1 cellular context compared by ENCODE assay signal in genomic region chr17:46865100-46865499, GRCh38.
TF ChIP-seq lines count a peak whose summit lies in the region.

No MANE protein-coding gene starts in this region.

TF ChIP-seq in SK-N-SH, 30 proteins besides CTCF, POLR2A, EP300 and RAD21:
- no peak for TF ChIP-seq IRF3 (IDR thresholded peaks at IDR 0.05; ENCODE audit: low read depth, low read length)
- TF ChIP-seq GABPA (IDR thresholded peaks at IDR 0.05; ENCODE audit: low read depth) = no peak
- no peak for TF ChIP-seq MAX (IDR thresholded peaks at IDR 0.05; ENCODE audit: low read depth)
- TF ChIP-seq NRF1 (IDR thresholded peaks at IDR 0.05; ENCODE audit: low read depth, low read length) = no peak
- no peak for TF ChIP-seq TCF12 (IDR thresholded peaks at IDR 0.05)
- TF ChIP-seq TEAD4 (IDR thresholded peaks at IDR 0.05; ENCODE audit: borderline replicate concordance, insufficient read depth) = no peak
- TF ChIP-seq FOSL2 (IDR thresholded peaks at IDR 0.05; ENCODE audit: borderline replicate concordance, low read depth) = no peak
- TF ChIP-seq ELF1 (IDR thresholded peaks at IDR 0.05) = no peak
- TF ChIP-seq FOXJ3 (CRISPR knock-in tag; IDR thresholded peaks at IDR 0.05) = no peak
- TF ChIP-seq RXRA (IDR thresholded peaks at IDR 0.05; ENCODE audit: borderline replicate concordance, low read depth) = no peak
